8 cellular contexts compared by ENCODE assay signal in genomic region chr1:235562589-235562988, GRCh38.
"Had no signal": no experiment of that assay in that cellular context is flagged by ENCODE, and none has a peak within 500 bp of the region (broad histone marks: within the 10 kb centered on the region; RNA-seq: fewer than 3 reads in every experiment).

No MANE protein-coding gene starts in this region.

- H3K27ac ChIP-seq: HL-60, KMS-11 had no signal

- H3K4me3 ChIP-seq: K562 had no signal

- FAIRE-seq: HepG2, HTR-8/SVneo, K562 had no signal

- ATAC-seq: HepG2, K562 had no signal

- DNase-seq: IMR-90, KBM-7, KG1 had no signal
